Comparison of ENCODE assay signal across 2 cellular contexts in the genomic region with DNA sequence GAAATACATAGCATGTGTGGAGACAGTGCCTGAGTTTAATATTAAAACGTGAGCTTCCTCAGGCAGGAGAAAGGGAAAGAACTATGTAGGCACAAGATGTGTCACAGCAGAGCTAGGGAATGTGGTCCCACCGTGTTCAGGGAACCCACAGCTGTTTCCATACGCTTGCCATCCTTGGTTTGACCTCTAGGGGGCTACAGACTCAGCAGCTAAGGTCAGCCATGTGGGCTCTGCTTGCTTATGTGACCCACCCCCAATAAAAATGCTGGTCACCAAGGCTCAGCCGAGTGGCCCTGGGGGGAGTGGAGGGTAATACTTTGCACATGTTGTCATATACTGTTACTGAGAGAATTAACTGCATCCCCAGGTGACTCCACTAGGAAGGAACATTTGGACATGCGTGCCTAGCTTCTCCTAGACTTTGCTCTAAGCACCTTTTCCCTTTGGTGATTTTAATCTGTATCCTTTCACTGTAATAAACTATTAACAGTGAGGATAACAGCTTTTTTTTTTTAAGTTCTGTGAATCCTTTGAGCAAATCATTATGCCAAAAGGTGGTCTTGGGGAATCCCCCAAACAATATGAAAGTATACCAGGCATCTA.
A peak's percentile ranks its signal among the peaks of the same experiment; 100 is the strongest.
TF ChIP-seq lines count a peak whose summit lies in the region.

No MANE protein-coding gene starts in this region.

TF ChIP-seq in H1, 55 proteins besides CTCF, POLR2A, EP300 and RAD21:
- peak; percentile 49; the same call in 1 of the 2 replicates for TF ChIP-seq YY1 (IDR thresholded peaks at IDR 0.05; ENCODE audit: low read depth, low read length)
- no peak for TF ChIP-seq GABPA (IDR thresholded peaks at IDR 0.05; ENCODE audit: borderline replicate concordance, insufficient read depth, low read length)
- no peak for TF ChIP-seq CTBP2 (IDR thresholded peaks at IDR 0.05; ENCODE audit: borderline replicate concordance, insufficient read depth, insufficient read length, low read length)
- TF ChIP-seq RXRA (IDR thresholded peaks at IDR 0.05; ENCODE audit: insufficient read depth, low read depth, low read length) = no peak
- no peak for TF ChIP-seq GTF2F1 (IDR thresholded peaks at IDR 0.05; ENCODE audit: borderline replicate concordance, low read depth, low read length)
- TF ChIP-seq CREB1 (IDR thresholded peaks at IDR 0.05) = no peak
- no peak for TF ChIP-seq NRF1 (IDR thresholded peaks at IDR 0.05; ENCODE audit: low read depth, low read length)
- no peak for TF ChIP-seq CHD2 (IDR thresholded peaks at IDR 0.05; ENCODE audit: low read length)
- TF ChIP-seq, protein P1, sequence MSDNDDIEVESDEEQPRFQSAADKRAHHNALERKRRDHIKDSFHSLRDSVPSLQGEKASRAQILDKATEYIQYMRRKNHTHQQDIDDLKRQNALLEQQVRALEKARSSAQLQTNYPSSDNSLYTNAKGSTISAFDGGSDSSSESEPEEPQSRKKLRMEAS (IDR thresholded peaks at IDR 0.05) = 0 out of 2 replicates have a peak, but pooled peaks have one; percentile 12
- TF ChIP-seq SP2 (IDR thresholded peaks at IDR 0.05; ENCODE audit: low read length) = no peak
- no peak for TF ChIP-seq TAF1 (IDR thresholded peaks at IDR 0.05; ENCODE audit: low read depth, low read length)
TF ChIP-seq in H1: peak in this region for 2.

TF ChIP-seq in neural cell, 6 proteins besides CTCF, POLR2A, EP300 and RAD21:
- no peak for TF ChIP-seq EZH2 (IDR thresholded peaks at IDR 0.05; ENCODE audit: borderline replicate concordance, insufficient read depth, low read length, poor library complexity, severe bottlenecking)
- peak; percentile 32 for TF ChIP-seq SMC3 (conservative IDR thresholded peaks at IDR 0.05; ENCODE audit: poor library complexity)
